In genomic region chrX:40153335-40154221, GRCh38 we compare ENCODE assay signal across 8 cellular contexts. TPM values are rescaled to one million over a fixed set of nuclear protein-coding genes. Genes with fewer than 3 reads are reported as not detected.
DNase-seq lines count a peak whose midpoint lies in the region; ATAC-seq, FAIRE-seq and TF ChIP-seq lines count a peak whose summit lies in the region.

No MANE protein-coding gene starts in this region.

- ATAC-seq in memory B cell (ENCODE audit: low read depth) = peak; percentile 81

- peak overlapping the region; percentile 90 for H3K4me3 Mint-ChIP-seq in memory B cell

- WGBS in stomach, 5 donors = 0 to 6% (median 1%) methylated on average over 16 to 68 of the region's 68 CpGs
- 0 to 9% (median 6%) methylated on average over 37 to 68 of the region's 68 CpGs for WGBS in small intestine, 3 donors

- H3K27me3 ChIP-seq in MG63 = no peaks in the 10 kb centered on the region
- peaks cover 0 to 67% (median 14%) of the 10 kb centered on the region in 3 donors for H3K27me3 ChIP-seq in stomach
- peaks cover 0 to 10% of the 10 kb centered on the region in 2 donors for H3K27me3 ChIP-seq in small intestine (ENCODE audit: control insufficient read depth in 2 of 2, insufficient read depth in 2 of 2, low read length in 2 of 2)

- H3K4me3 ChIP-seq in MG63 = peak overlapping the region; percentile 31
- peak overlapping the region; percentile 47 to 52 (median 48) for H3K4me3 ChIP-seq in stomach
- peak overlapping the region in 1 of 2 donors; percentile 46 for H3K4me3 ChIP-seq in small intestine (ENCODE audit: low read depth in 1 of 2, low read length in 2 of 2)

- intact Hi-C loops in stomach (cut with DNase I; ENCODE audit: low total_unique reads) = loop anchor here (10.0 kb wide), 1 partner anchor 59 kb away; the partner anchor contains the start of gene BCOR

- H3K4me1 ChIP-seq in stomach (peaks cover 0 to 69% (median 58%) of the 10 kb centered on the region in 4 donors), small intestine (ENCODE audit: control insufficient read depth in 2 of 2, insufficient read depth in 1 of 2, low read depth in 1 of 2, low read length in 1 of 2) (no peaks in the 10 kb centered on the region)

- H3K9me3 Mint-ChIP-seq in memory B cell = no peaks in the 10 kb centered on the region

- TF ChIP-seq POLR2A in stomach (IDR thresholded peaks at IDR 0.05) = peak in 1 of 4 donors; percentile 7

- H3K27ac ChIP-seq in VCaP (peak overlapping the region; percentile 97), stomach (peak overlapping the region; percentile 78 to 87 (median 84)), small intestine (ENCODE audit: low read depth in 1 of 2, low read length in 1 of 2) (peak overlapping the region in 1 of 2 donors; percentile 62)

- H3K36me3 Mint-ChIP-seq in memory B cell = no peaks in the 10 kb centered on the region

- no peak for TF ChIP-seq CTCF in GM20000 (IDR thresholded peaks at IDR 0.05; ENCODE audit: extremely low read depth, missing control alignments)
- no peak for TF ChIP-seq CTCF in VCaP (conservative IDR thresholded peaks at IDR 0.05)
- TF ChIP-seq CTCF in stomach (IDR thresholded peaks at IDR 0.05) = no peak

- no peak for TF ChIP-seq EP300 in stomach (IDR thresholded peaks at IDR 0.05)

- H3K27ac Mint-ChIP-seq in memory B cell = peak overlapping the region; percentile 84

- H3K9me3 ChIP-seq in MG63 (no peaks in the 10 kb centered on the region), stomach (no peaks in the 10 kb centered on the region), small intestine (ENCODE audit: control insufficient read depth, low read depth) (no peaks in the 10 kb centered on the region)

- no peak for FAIRE-seq in small intestine (lab: Jason Lieb, UNC)

- H3K36me3 ChIP-seq in MG63 (no peaks in the 10 kb centered on the region), stomach (no peaks in the 10 kb centered on the region), small intestine (ENCODE audit: control insufficient read depth in 2 of 2, insufficient read depth in 2 of 2, low read length in 2 of 2) (no peaks in the 10 kb centered on the region)

- H3K4me1 Mint-ChIP-seq in memory B cell = no peaks in the 10 kb centered on the region

- no peaks in the 10 kb centered on the region for H3K27me3 Mint-ChIP-seq in memory B cell

- DNase-seq in COR-L47 (lab: John Stamatoyannopoulos, UW) = peak; percentile 69
- DNase-seq in GM20000 (ENCODE audit: low spot score) = peak; percentile 83
- peak; percentile 43 for DNase-seq in MG63
- peak; percentile 78 for DNase-seq in ecto neural progenitor cell (ENCODE audit: low spot score)
- DNase-seq in memory B cell (ENCODE audit: low spot score in 2 of 2) = peak; percentile 53 to 67
- DNase-seq in stomach = peak; percentile 54
- no peak for DNase-seq in small intestine

RNA-seq across cellular contexts. Expression of gene BCOR, which starts 55.8 kb away (rescaled TPM):
- 13.4 and 15.0 TPM in 2 replicates for total RNA-seq in MG63 (2014; rRNA removed; shearing (Covaris generic); ENCODE audit: low replicate concordance)
- 10 to 100 TPM; 11.0 to 45.5 (median 34.8) TPM for total RNA-seq in stomach
- polyA plus RNA-seq in stomach (10 to 100 TPM in 1 of 3 donors, 1 to 10 TPM in 2; 4.4 to 11.8 (median 5.0) TPM), small intestine (10 to 100 TPM in 1 of 3 donors, 1 to 10 TPM in 2; 5.1 to 10.4 (median 6.5) TPM)
